1 cellular context compared by ENCODE assay signal in genomic region chr11:78045851-78046485, GRCh38.
A peak's percentile ranks its signal among the peaks of the same experiment; 100 is the strongest.
TF ChIP-seq lines count a peak whose summit lies in the region.

No MANE protein-coding gene starts in this region.

TF ChIP-seq in K562, 482 proteins besides CTCF, POLR2A, EP300 and RAD21 (continued from another document):
- peak; percentile 60 for TF ChIP-seq CTCFL (IDR thresholded peaks at IDR 0.05; ENCODE audit: borderline replicate concordance, insufficient read depth, low read depth, low read length, poor library complexity, severe bottlenecking)
- TF ChIP-seq MAZ (CRISPR knock-in tag; conservative IDR thresholded peaks at IDR 0.05 in 1 of 2, IDR thresholded peaks at IDR 0.05 in 1 of 2): peak; percentile 90 to 98
- TF ChIP-seq MYC (IDR thresholded peaks at IDR 0.05; ENCODE audit: low read depth, low read length): peak; percentile 75
- no peak for TF ChIP-seq MYC (CRISPR knock-in tag; IDR thresholded peaks at IDR 0.05; ENCODE audit: borderline replicate concordance, low read depth)
- TF ChIP-seq THRA (IDR thresholded peaks at IDR 0.05): no peak
- peak in 1 of 2 experiments; percentile 64; a peak in 1 of 3 replicates for TF ChIP-seq CBX3 (IDR thresholded peaks at IDR 0.05; ENCODE audit: borderline replicate concordance in 1 of 2, low read length in 2 of 2)
